8 cellular contexts compared by ENCODE assay signal in genomic region chr21:41366522-41367151, GRCh38. TPM values are rescaled to one million over a fixed set of nuclear protein-coding genes. Genes with fewer than 3 reads are reported as not detected.
DNase-seq lines count a peak whose midpoint lies in the region; ATAC-seq and TF ChIP-seq lines count a peak whose summit lies in the region.

No MANE protein-coding gene starts in this region.

- no peak for ATAC-seq in GM21367 (IDR thresholded peaks at IDR 0.05; ENCODE audit: unreplicated experiment)
- ATAC-seq in HG03175 (IDR thresholded peaks at IDR 0.05; ENCODE audit: unreplicated experiment) = no peak
- no peak for ATAC-seq in activated CD8-positive, alpha-beta memory T cell treated with anti-CD3 and anti-CD28 coated beads, Interleukin-2, amount 10 ng/mL, durations not matched to agents 7 days and 5 days

- H4K20me1 ChIP-seq in hepatocyte (ENCODE audit: insufficient read depth, poor library complexity, severe bottlenecking) = no peaks in the 10 kb centered on the region

- no peaks in the 10 kb centered on the region for H3K9me3 Mint-ChIP-seq in chondrocyte (ENCODE audit: low read depth)
- no peaks in the 10 kb centered on the region for H3K9me3 Mint-ChIP-seq in activated CD8-positive, alpha-beta memory T cell treated with anti-CD3 and anti-CD28 coated beads, Interleukin-2, amount 10 ng/mL, durations not matched to agents 7 days and 5 days (ENCODE audit: low read depth)

- H3K36me3 Mint-ChIP-seq in chondrocyte (ENCODE audit: low read depth) = no peaks in the 10 kb centered on the region
- peaks cover 71% of the 10 kb centered on the region for H3K36me3 Mint-ChIP-seq in activated CD8-positive, alpha-beta memory T cell treated with anti-CD3 and anti-CD28 coated beads, Interleukin-2, amount 10 ng/mL, durations not matched to agents 7 days and 5 days

- H2AFZ ChIP-seq in hepatocyte = no peak overlapping the region

- TF ChIP-seq CTCF in hepatocyte (IDR thresholded peaks at IDR 0.05; ENCODE audit: poor library complexity) (no peak), chondrocyte (IDR thresholded peaks at IDR 0.05) (no peak)

- H3K4me1 ChIP-seq in hepatocyte (ENCODE audit: insufficient read depth) = peaks cover 24% of the 10 kb centered on the region

- H3K27ac ChIP-seq in hepatocyte = peak overlapping the region; percentile 69

- DNase-seq in AG20443 (ENCODE audit: low spot score) (peak; percentile 70), GM19238 (ENCODE audit: insufficient read length, low spot score) (peak; percentile 37), SW480 (ENCODE audit: low spot score) (peak; percentile 95), hepatocyte (ENCODE audit: low spot score) (peak; percentile 93), chondrocyte (ENCODE audit: low spot score) (no peak)
- no peak for DNase-seq in activated CD8-positive, alpha-beta memory T cell treated with anti-CD3 and anti-CD28 coated beads, Interleukin-2, amount 10 ng/mL, durations not matched to agents 7 days and 5 days

- no peaks in the 10 kb centered on the region for H3K9me2 ChIP-seq in hepatocyte (replicated peaks; ENCODE audit: insufficient read depth)

- H3K9me3 ChIP-seq in hepatocyte (ENCODE audit: low read depth) = no peaks in the 10 kb centered on the region

- no peaks in the 10 kb centered on the region for H3K36me3 ChIP-seq in hepatocyte (replicated peaks; ENCODE audit: insufficient read depth, low read depth)

- peak overlapping the region; percentile 38 for H3K4me2 ChIP-seq in hepatocyte

- H3K27ac Mint-ChIP-seq in chondrocyte (ENCODE audit: unreplicated experiment) = no peak overlapping the region
- H3K27ac Mint-ChIP-seq in activated CD8-positive, alpha-beta memory T cell treated with anti-CD3 and anti-CD28 coated beads, Interleukin-2, amount 10 ng/mL, durations not matched to agents 7 days and 5 days = no peak overlapping the region

- WGBS in hepatocyte (ENCODE audit: low lambda C conversion rate, missing lambda C conversion rate) = 51% methylated on average over 12 of the region's 12 CpGs

- no peaks in the 10 kb centered on the region for H3K27me3 ChIP-seq in hepatocyte

- peaks cover 14% of the 10 kb centered on the region for H3K27me3 Mint-ChIP-seq in chondrocyte (ENCODE audit: low read depth)
- no peaks in the 10 kb centered on the region for H3K27me3 Mint-ChIP-seq in activated CD8-positive, alpha-beta memory T cell treated with anti-CD3 and anti-CD28 coated beads, Interleukin-2, amount 10 ng/mL, durations not matched to agents 7 days and 5 days

- H3K4me3 Mint-ChIP-seq in chondrocyte (ENCODE audit: unreplicated experiment) = no peak overlapping the region
- no peak overlapping the region for H3K4me3 Mint-ChIP-seq in activated CD8-positive, alpha-beta memory T cell treated with anti-CD3 and anti-CD28 coated beads, Interleukin-2, amount 10 ng/mL, durations not matched to agents 7 days and 5 days

- no peaks in the 10 kb centered on the region for H3K79me2 ChIP-seq in hepatocyte

- CTCF ChIA-PET in activated CD8-positive, alpha-beta memory T cell treated with anti-CD3 and anti-CD28 coated beads, Interleukin-2, amount 10 ng/mL, durations not matched to agents 7 days and 5 days (lab: Charles Lee) = interaction anchor here (1.1 kb wide), 1 partner anchor 91 kb away, joined by 3 read pairs; no protein-coding TSS in a partner anchor

- no peak overlapping the region for H3K4me3 ChIP-seq in hepatocyte

- H3K4me1 Mint-ChIP-seq in chondrocyte (ENCODE audit: low read depth) = peaks cover 5% of the 10 kb centered on the region
- peaks cover 87% of the 10 kb centered on the region for H3K4me1 Mint-ChIP-seq in activated CD8-positive, alpha-beta memory T cell treated with anti-CD3 and anti-CD28 coated beads, Interleukin-2, amount 10 ng/mL, durations not matched to agents 7 days and 5 days

RNA-seq across cellular contexts. Expression of gene MX2, which starts 4.8 kb away (rescaled TPM):
- 1.9 and 2.6 TPM in 2 replicates for total RNA-seq in hepatocyte
- polyA plus RNA-seq in hepatocyte = 0.90 and 1.1 TPM in 2 replicates
- not detected in 3 replicates for total RNA-seq in chondrocyte
- 100 to 1,000 TPM in 1 of 2 experiments, 10 to 100 TPM in 1; 65.1 to 158 TPM for total RNA-seq in activated CD8-positive, alpha-beta memory T cell treated with anti-CD3 and anti-CD28 coated beads, Interleukin-2, amount 10 ng/mL, durations not matched to agents 7 days and 5 days

RNA-seq across cellular contexts. Expression of gene FAM3B, which starts 50.0 kb away (rescaled TPM):
- total RNA-seq in hepatocyte (35.4 and 47.5 TPM in 2 replicates), chondrocyte (not detected in 3 replicates)
- 45.3 and 49.7 TPM in 2 replicates for polyA plus RNA-seq in hepatocyte
- not detected for total RNA-seq in activated CD8-positive, alpha-beta memory T cell treated with anti-CD3 and anti-CD28 coated beads, Interleukin-2, amount 10 ng/mL, durations not matched to agents 7 days and 5 days

RNA-seq across cellular contexts. Expression of gene MX1, which starts 59.4 kb away (rescaled TPM):
- total RNA-seq in hepatocyte (25.6 and 26.6 TPM in 2 replicates), chondrocyte (1.2 to 2.6 TPM (median 2.1 TPM) in 3 replicates)
- 14.2 and 17.2 TPM in 2 replicates for polyA plus RNA-seq in hepatocyte
- total RNA-seq in activated CD8-positive, alpha-beta memory T cell treated with anti-CD3 and anti-CD28 coated beads, Interleukin-2, amount 10 ng/mL, durations not matched to agents 7 days and 5 days = 100 to 1,000 TPM; 544 to 967 TPM

Comparison
In these comparisons a context has a peak if more than half of its experiments do, and no peak if none do; other contexts are left out.
1. DNase-seq: peak in AG20443 (single experiment), GM19238 (single experiment), SW480 (single experiment) and hepatocyte (single experiment); none in chondrocyte (single experiment) and activated CD8-positive, alpha-beta memory T cell treated with anti-CD3 and anti-CD28 coated beads, Interleukin-2, amount 10 ng/mL, durations not matched to agents 7 days and 5 days (single experiment).
2. RNA of gene MX2, which starts 4.8 kb away (total RNA-seq): 65.1 to 158 TPM in activated CD8-positive, alpha-beta memory T cell treated with anti-CD3 and anti-CD28 coated beads, Interleukin-2, amount 10 ng/mL, durations not matched to agents 7 days and 5 days; 1.9 to 2.6 TPM in hepatocyte and not detected in chondrocyte; every median in the first group is over 10 times any median in the second.
3. RNA of gene FAM3B, which starts 50.0 kb away (total RNA-seq): 35.4 to 47.5 TPM in hepatocyte; not detected in chondrocyte and not detected in activated CD8-positive, alpha-beta memory T cell treated with anti-CD3 and anti-CD28 coated beads, Interleukin-2, amount 10 ng/mL, durations not matched to agents 7 days and 5 days; every median in the first group is over 10 times any median in the second.
4. RNA of gene MX1, which starts 59.4 kb away (total RNA-seq): 544 to 967 TPM in activated CD8-positive, alpha-beta memory T cell treated with anti-CD3 and anti-CD28 coated beads, Interleukin-2, amount 10 ng/mL, durations not matched to agents 7 days and 5 days; 25.6 to 26.6 TPM in hepatocyte and 1.2 to 2.6 TPM in chondrocyte; every median in the first group is over 10 times any median in the second.